Comparison of ENCODE assay signal across 19 cellular contexts in genomic region chr17:66960623-66961022, GRCh38. TPM values are rescaled to one million over a fixed set of nuclear protein-coding genes. Genes with fewer than 3 reads are reported as not detected.
DNase-seq lines count a peak whose midpoint lies in the region; ATAC-seq and TF ChIP-seq lines count a peak whose summit lies in the region.
"Had no signal": no experiment of that assay in that cellular context is flagged by ENCODE, and none has a peak within 500 bp of the region (broad histone marks: within the 10 kb centered on the region; RNA-seq: fewer than 3 reads in every experiment).

No MANE protein-coding gene starts in this region.

- no peak for TF ChIP-seq EP300 in Ishikawa (IDR thresholded peaks at IDR 0.05; ENCODE audit: borderline replicate concordance)

- H3K27me3 ChIP-seq in WERI-Rb-1 (ENCODE audit: insufficient read depth, low read depth, severe bottlenecking), result no peaks in the 10 kb centered on the region

- no peaks in the 10 kb centered on the region for H3K9me3 ChIP-seq in WERI-Rb-1 (ENCODE audit: severe bottlenecking)
- H3K9me3 ChIP-seq: Caco-2 had no signal

- H3K27ac ChIP-seq in WERI-Rb-1, result peak overlapping the region; percentile 89
- H3K27ac ChIP-seq: KMS-11 had no signal

- H3K4me3 ChIP-seq in WERI-Rb-1 (ENCODE audit: low read depth, low read length), result peak overlapping the region; percentile 29
- H3K4me3 ChIP-seq: GM12878 had no signal

- TF ChIP-seq CTCF in WERI-Rb-1 (IDR thresholded peaks at IDR 0.05; ENCODE audit: low read depth, low read length), result no peak

- no peaks in the 10 kb centered on the region for H3K36me3 ChIP-seq in WERI-Rb-1

- ATAC-seq in GM18517 (IDR thresholded peaks at IDR 0.05; ENCODE audit: unreplicated experiment) (no peak), GM21619 (IDR thresholded peaks at IDR 0.05; ENCODE audit: unreplicated experiment) (no peak)
- ATAC-seq: GM12878 had no signal

- DNase-seq in NCI-H146 (lab: John Stamatoyannopoulos, UW), result peak; percentile 56
- DNase-seq in NCI-H146 treated with DMSO at 0.1 percent for 48 hours (lab: John Stamatoyannopoulos, UW; ENCODE audit: unreplicated experiment), result no peak
- DNase-seq in WERI-Rb-1, result peak; percentile 66
- peak; percentile 33 for DNase-seq in renal cortical epithelial cell (ENCODE audit: low read depth)
- no peak for DNase-seq in activated naive CD4-positive, alpha-beta T cell treated with Interleukin-2 at 50 U/mL for 16 hours
- DNase-seq: 8988T; Caco-2; CD4-positive, CD25-positive, alpha-beta regulatory T cell; HFFc6; MV-4-11; NCI-H1436 treated with DMSO at 0.1 percent for 48 hours; Right ventricle myocardium superior; SW 1271 had no signal

- no peak for TF ChIP-seq RAD21 in Ishikawa (IDR thresholded peaks at IDR 0.05; ENCODE audit: low read depth)

TF ChIP-seq in Ishikawa, 13 proteins besides CTCF, POLR2A, EP300 and RAD21:
- TF ChIP-seq NFIC (IDR thresholded peaks at IDR 0.05), result peak; percentile 86
- TF ChIP-seq, protein P1, sequence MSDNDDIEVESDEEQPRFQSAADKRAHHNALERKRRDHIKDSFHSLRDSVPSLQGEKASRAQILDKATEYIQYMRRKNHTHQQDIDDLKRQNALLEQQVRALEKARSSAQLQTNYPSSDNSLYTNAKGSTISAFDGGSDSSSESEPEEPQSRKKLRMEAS (IDR thresholded peaks at IDR 0.05), result peak; percentile 24; the same call in 1 of the 2 replicates
- no peak for TF ChIP-seq YY1 (IDR thresholded peaks at IDR 0.05; ENCODE audit: low read depth)
- peak; percentile 13; the same call in 1 of the 2 replicates for TF ChIP-seq TEAD4 (IDR thresholded peaks at IDR 0.05)
- TF ChIP-seq TCF12 (IDR thresholded peaks at IDR 0.05; ENCODE audit: low read depth), result peak; percentile 77

RNA-seq across cellular contexts. Expression of gene CACNG4, which starts 3.9 kb away (rescaled TPM):
- total RNA-seq in renal cortical epithelial cell, result not detected in 2 replicates
- total RNA-seq: B cell; CD4-positive, CD25-positive, alpha-beta regulatory T cell; HFFc6; Right ventricle myocardium superior had no signal

Comparison
In these comparisons a context has a peak if more than half of its experiments do, and no peak if none do; other contexts are left out.
1. DNase-seq: peak in NCI-H146 (single experiment), WERI-Rb-1 (single experiment) and renal cortical epithelial cell (single experiment); none in NCI-H146 treated with DMSO at 0.1 percent for 48 hours (single experiment) and activated naive CD4-positive, alpha-beta T cell treated with Interleukin-2 at 50 U/mL for 16 hours (single experiment).